In the genomic region with DNA sequence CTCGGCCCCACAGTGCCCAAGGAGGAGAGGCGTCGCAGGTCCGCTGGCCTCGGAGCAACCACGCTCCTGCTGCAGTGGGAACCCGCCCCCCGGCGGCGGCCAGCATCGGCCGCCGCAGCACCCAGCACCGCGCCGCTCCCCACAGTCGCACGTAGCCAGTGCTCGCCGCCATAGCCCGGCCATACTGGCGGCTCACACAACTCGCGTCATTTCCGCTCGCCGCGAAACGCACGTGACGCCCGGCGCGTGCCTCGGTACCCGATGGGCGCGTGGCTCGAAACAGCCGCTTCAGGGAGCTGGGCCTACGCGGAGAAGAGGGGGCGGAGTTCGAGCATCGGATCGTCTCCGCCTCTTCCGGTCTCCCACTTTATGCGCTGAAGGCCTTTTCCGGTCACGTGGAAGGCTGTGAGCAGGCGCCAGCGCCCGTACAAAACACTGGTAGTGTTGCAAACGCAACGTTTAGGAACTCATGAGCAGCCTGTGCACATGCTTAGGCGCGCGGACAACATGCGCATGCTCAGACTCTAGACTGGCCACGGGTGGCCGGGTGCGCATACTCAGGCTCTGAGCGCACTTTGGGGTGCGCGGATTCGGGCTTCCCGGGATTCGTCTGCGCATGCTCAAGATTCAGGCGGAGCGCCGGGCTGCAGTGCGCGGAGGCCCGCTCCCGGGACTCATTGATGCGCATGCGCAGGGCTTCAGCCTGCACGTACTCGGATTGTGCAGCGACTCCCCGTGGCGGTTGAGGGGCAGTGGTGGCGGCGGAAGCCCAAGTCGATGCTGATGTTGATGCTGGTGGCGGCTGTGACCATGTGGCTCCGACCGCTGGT, we compare ENCODE assay signal across 1 cellular context.
TF ChIP-seq lines count a peak whose summit lies in the region.

A gene with protein sequence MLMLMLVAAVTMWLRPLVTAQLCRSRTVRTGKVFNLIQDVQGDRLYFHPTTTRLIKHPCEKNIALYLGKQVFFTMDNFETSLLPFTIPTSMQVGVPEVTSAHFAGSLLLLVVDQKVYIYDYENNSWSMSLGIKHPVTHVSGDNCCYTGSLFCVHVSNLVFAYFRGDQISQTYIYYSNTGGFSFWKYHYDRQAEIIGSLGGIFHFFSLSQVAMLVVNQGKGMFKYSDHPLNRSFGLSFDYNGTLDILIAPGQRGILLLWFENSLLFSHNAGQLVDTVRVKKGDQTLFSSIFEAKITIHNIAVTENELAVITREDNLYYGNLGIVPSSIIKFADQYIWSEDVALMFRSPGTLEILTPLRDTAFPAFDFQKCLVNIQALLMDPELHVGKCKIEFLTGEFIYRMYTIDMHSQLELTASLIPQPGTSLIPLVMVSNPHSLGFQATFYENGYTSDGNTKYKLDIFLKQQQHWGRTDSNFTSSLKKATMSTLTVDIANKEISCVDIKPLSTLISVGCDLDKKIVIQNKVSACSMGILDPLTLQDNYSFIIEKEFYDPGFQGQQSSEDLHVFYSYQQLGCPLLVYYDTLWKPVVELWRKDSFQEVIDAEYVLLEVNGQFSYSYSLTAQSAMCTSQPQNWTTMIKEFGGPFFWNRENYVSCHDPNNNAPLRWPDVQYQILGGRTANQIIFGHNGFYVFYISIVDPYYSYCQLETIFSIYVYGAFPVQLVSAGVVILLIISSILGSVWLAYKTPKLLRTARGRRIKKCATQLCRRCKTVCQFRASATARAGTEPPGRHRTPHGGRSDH (plus strand): TSS at position 677 of the 830 bp plus-strand sequence. CDS start 101 bp downstream, at position 778.
A gene with protein sequence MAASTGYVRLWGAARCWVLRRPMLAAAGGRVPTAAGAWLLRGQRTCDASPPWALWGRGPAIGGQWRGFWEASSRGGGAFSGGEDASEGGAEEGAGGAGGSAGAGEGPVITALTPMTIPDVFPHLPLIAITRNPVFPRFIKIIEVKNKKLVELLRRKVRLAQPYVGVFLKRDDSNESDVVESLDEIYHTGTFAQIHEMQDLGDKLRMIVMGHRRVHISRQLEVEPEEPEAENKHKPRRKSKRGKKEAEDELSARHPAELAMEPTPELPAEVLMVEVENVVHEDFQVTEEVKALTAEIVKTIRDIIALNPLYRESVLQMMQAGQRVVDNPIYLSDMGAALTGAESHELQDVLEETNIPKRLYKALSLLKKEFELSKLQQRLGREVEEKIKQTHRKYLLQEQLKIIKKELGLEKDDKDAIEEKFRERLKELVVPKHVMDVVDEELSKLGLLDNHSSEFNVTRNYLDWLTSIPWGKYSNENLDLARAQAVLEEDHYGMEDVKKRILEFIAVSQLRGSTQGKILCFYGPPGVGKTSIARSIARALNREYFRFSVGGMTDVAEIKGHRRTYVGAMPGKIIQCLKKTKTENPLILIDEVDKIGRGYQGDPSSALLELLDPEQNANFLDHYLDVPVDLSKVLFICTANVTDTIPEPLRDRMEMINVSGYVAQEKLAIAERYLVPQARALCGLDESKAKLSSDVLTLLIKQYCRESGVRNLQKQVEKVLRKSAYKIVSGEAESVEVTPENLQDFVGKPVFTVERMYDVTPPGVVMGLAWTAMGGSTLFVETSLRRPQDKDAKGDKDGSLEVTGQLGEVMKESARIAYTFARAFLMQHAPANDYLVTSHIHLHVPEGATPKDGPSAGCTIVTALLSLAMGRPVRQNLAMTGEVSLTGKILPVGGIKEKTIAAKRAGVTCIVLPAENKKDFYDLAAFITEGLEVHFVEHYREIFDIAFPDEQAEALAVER (minus strand): TSS at position 186 of the 830 bp plus-strand sequence. CDS start 14 bp downstream, at position 172.

TF ChIP-seq in WTC11, 78 proteins besides CTCF, POLR2A, EP300 and RAD21 (continued from another document and continues in another):
- TF ChIP-seq, protein P1, sequence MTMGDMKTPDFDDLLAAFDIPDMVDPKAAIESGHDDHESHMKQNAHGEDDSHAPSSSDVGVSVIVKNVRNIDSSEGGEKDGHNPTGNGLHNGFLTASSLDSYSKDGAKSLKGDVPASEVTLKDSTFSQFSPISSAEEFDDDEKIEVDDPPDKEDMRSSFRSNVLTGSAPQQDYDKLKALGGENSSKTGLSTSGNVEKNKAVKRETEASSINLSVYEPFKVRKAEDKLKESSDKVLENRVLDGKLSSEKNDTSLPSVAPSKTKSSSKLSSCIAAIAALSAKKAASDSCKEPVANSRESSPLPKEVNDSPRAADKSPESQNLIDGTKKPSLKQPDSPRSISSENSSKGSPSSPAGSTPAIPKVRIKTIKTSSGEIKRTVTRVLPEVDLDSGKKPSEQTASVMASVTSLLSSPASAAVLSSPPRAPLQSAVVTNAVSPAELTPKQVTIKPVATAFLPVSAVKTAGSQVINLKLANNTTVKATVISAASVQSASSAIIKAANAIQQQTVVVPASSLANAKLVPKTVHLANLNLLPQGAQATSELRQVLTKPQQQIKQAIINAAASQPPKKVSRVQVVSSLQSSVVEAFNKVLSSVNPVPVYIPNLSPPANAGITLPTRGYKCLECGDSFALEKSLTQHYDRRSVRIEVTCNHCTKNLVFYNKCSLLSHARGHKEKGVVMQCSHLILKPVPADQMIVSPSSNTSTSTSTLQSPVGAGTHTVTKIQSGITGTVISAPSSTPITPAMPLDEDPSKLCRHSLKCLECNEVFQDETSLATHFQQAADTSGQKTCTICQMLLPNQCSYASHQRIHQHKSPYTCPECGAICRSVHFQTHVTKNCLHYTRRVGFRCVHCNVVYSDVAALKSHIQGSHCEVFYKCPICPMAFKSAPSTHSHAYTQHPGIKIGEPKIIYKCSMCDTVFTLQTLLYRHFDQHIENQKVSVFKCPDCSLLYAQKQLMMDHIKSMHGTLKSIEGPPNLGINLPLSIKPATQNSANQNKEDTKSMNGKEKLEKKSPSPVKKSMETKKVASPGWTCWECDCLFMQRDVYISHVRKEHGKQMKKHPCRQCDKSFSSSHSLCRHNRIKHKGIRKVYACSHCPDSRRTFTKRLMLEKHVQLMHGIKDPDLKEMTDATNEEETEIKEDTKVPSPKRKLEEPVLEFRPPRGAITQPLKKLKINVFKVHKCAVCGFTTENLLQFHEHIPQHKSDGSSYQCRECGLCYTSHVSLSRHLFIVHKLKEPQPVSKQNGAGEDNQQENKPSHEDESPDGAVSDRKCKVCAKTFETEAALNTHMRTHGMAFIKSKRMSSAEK (CRISPR knock-in tag; IDR thresholded peaks at IDR 0.05; ENCODE audit: borderline replicate concordance), result no peak
- no peak for TF ChIP-seq ZNF671 (CRISPR knock-in tag; IDR thresholded peaks at IDR 0.05)
- TF ChIP-seq, protein P2, sequence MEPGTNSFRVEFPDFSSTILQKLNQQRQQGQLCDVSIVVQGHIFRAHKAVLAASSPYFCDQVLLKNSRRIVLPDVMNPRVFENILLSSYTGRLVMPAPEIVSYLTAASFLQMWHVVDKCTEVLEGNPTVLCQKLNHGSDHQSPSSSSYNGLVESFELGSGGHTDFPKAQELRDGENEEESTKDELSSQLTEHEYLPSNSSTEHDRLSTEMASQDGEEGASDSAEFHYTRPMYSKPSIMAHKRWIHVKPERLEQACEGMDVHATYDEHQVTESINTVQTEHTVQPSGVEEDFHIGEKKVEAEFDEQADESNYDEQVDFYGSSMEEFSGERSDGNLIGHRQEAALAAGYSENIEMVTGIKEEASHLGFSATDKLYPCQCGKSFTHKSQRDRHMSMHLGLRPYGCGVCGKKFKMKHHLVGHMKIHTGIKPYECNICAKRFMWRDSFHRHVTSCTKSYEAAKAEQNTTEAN (CRISPR knock-in tag; IDR thresholded peaks at IDR 0.05), result no peak
- peak; percentile 60; the same call in 1 of the 2 replicates for TF ChIP-seq NFE2L1 (CRISPR knock-in tag; IDR thresholded peaks at IDR 0.05)
- TF ChIP-seq, protein P3, sequence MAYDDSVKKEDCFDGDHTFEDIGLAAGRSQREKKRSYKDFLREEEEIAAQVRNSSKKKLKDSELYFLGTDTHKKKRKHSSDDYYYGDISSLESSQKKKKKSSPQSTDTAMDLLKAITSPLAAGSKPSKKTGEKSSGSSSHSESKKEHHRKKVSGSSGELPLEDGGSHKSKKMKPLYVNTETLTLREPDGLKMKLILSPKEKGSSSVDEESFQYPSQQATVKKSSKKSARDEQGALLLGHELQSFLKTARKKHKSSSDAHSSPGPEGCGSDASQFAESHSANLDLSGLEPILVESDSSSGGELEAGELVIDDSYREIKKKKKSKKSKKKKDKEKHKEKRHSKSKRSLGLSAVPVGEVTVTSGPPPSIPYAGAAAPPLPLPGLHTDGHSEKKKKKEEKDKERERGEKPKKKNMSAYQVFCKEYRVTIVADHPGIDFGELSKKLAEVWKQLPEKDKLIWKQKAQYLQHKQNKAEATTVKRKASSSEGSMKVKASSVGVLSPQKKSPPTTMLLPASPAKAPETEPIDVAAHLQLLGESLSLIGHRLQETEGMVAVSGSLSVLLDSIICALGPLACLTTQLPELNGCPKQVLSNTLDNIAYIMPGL (CRISPR knock-in tag; IDR thresholded peaks at IDR 0.05), result no peak
- TF ChIP-seq, protein P4, sequence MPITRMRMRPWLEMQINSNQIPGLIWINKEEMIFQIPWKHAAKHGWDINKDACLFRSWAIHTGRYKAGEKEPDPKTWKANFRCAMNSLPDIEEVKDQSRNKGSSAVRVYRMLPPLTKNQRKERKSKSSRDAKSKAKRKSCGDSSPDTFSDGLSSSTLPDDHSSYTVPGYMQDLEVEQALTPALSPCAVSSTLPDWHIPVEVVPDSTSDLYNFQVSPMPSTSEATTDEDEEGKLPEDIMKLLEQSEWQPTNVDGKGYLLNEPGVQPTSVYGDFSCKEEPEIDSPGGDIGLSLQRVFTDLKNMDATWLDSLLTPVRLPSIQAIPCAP (CRISPR knock-in tag; IDR thresholded peaks at IDR 0.05), result no peak
- TF ChIP-seq, protein P5, sequence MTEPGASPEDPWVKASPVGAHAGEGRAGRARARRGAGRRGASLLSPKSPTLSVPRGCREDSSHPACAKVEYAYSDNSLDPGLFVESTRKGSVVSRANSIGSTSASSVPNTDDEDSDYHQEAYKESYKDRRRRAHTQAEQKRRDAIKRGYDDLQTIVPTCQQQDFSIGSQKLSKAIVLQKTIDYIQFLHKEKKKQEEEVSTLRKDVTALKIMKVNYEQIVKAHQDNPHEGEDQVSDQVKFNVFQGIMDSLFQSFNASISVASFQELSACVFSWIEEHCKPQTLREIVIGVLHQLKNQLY (CRISPR knock-in tag; IDR thresholded peaks at IDR 0.05), result no peak
- TF ChIP-seq HMGA2 (CRISPR knock-in tag; IDR thresholded peaks at IDR 0.05), result no peak
- TF ChIP-seq ZNF232 (CRISPR knock-in tag; IDR thresholded peaks at IDR 0.05), result peak; percentile 90
- TF ChIP-seq GTF2I (CRISPR knock-in tag; conservative IDR thresholded peaks at IDR 0.05), result no peak
- TF ChIP-seq, protein P6, sequence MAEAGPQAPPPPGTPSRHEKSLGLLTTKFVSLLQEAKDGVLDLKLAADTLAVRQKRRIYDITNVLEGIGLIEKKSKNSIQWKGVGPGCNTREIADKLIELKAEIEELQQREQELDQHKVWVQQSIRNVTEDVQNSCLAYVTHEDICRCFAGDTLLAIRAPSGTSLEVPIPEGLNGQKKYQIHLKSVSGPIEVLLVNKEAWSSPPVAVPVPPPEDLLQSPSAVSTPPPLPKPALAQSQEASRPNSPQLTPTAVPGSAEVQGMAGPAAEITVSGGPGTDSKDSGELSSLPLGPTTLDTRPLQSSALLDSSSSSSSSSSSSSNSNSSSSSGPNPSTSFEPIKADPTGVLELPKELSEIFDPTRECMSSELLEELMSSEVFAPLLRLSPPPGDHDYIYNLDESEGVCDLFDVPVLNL (CRISPR knock-in tag; IDR thresholded peaks at IDR 0.05; ENCODE audit: borderline replicate concordance, low read depth), result no peak
- TF ChIP-seq, protein P7, sequence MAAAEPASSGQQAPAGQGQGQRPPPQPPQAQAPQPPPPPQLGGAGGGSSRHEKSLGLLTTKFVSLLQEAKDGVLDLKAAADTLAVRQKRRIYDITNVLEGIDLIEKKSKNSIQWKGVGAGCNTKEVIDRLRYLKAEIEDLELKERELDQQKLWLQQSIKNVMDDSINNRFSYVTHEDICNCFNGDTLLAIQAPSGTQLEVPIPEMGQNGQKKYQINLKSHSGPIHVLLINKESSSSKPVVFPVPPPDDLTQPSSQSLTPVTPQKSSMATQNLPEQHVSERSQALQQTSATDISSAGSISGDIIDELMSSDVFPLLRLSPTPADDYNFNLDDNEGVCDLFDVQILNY (CRISPR knock-in tag; IDR thresholded peaks at IDR 0.05), result peak; percentile 74; the same call in 1 of the 2 replicates
- TF ChIP-seq ZNF138 (CRISPR knock-in tag; conservative IDR thresholded peaks at IDR 0.05), result no peak
- TF ChIP-seq, protein P8, sequence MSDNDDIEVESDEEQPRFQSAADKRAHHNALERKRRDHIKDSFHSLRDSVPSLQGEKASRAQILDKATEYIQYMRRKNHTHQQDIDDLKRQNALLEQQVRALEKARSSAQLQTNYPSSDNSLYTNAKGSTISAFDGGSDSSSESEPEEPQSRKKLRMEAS (CRISPR knock-in tag; IDR thresholded peaks at IDR 0.05), result peak; percentile 98
- no peak for TF ChIP-seq JAZF1 (CRISPR knock-in tag; IDR thresholded peaks at IDR 0.05)
- TF ChIP-seq NFATC4 (CRISPR knock-in tag; IDR thresholded peaks at IDR 0.05), result no peak
- TF ChIP-seq FOXJ3 (CRISPR knock-in tag; IDR thresholded peaks at IDR 0.05; ENCODE audit: borderline replicate concordance), result no peak
- no peak for TF ChIP-seq ZNF416 (CRISPR knock-in tag; IDR thresholded peaks at IDR 0.05)
- TF ChIP-seq SOX15 (CRISPR knock-in tag; IDR thresholded peaks at IDR 0.05), result no peak
- peak; percentile 88; the same call in 1 of the 2 replicates for TF ChIP-seq FOXP1 (CRISPR knock-in tag; IDR thresholded peaks at IDR 0.05; ENCODE audit: borderline replicate concordance)
- TF ChIP-seq, protein P9, sequence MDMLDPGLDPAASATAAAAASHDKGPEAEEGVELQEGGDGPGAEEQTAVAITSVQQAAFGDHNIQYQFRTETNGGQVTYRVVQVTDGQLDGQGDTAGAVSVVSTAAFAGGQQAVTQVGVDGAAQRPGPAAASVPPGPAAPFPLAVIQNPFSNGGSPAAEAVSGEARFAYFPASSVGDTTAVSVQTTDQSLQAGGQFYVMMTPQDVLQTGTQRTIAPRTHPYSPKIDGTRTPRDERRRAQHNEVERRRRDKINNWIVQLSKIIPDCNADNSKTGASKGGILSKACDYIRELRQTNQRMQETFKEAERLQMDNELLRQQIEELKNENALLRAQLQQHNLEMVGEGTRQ (CRISPR knock-in tag; IDR thresholded peaks at IDR 0.05), result peak; percentile 98
- no peak for TF ChIP-seq EMX1 (CRISPR knock-in tag; IDR thresholded peaks at IDR 0.05)
- no peak for TF ChIP-seq NFYB (CRISPR knock-in tag; conservative IDR thresholded peaks at IDR 0.05; ENCODE audit: low read depth)
- TF ChIP-seq OVOL2 (CRISPR knock-in tag; IDR thresholded peaks at IDR 0.05; ENCODE audit: borderline replicate concordance), result no peak
- peak; percentile 98 for TF ChIP-seq CREM (CRISPR knock-in tag; IDR thresholded peaks at IDR 0.05)
- TF ChIP-seq, protein P10, sequence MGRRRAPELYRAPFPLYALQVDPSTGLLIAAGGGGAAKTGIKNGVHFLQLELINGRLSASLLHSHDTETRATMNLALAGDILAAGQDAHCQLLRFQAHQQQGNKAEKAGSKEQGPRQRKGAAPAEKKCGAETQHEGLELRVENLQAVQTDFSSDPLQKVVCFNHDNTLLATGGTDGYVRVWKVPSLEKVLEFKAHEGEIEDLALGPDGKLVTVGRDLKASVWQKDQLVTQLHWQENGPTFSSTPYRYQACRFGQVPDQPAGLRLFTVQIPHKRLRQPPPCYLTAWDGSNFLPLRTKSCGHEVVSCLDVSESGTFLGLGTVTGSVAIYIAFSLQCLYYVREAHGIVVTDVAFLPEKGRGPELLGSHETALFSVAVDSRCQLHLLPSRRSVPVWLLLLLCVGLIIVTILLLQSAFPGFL (CRISPR knock-in tag; IDR thresholded peaks at IDR 0.05; ENCODE audit: borderline replicate concordance), result no peak
